In genomic region chr17:53496356-53496755, GRCh38 we compare ENCODE assay signal across 9 cellular contexts.
"Had no signal": no experiment of that assay in that cellular context is flagged by ENCODE, and none has a peak within 500 bp of the region (broad histone marks: within the 10 kb centered on the region; RNA-seq: fewer than 3 reads in every experiment).

No MANE protein-coding gene starts in this region.

- H3K36me3 Mint-ChIP-seq: IgD-negative memory B cell had no signal

- H3K27ac ChIP-seq: GM23248, HL-60, KMS-11 had no signal

- H3K4me1 Mint-ChIP-seq: IgD-negative memory B cell had no signal

- ATAC-seq: HCT116, HepG2 had no signal

- H3K4me3 ChIP-seq: GM23248 had no signal

- H3K4me2 ChIP-seq: KMS-11 had no signal

- H3K27me3 Mint-ChIP-seq: IgD-negative memory B cell had no signal

- H3K27ac Mint-ChIP-seq: H9, HFFc6, IgD-negative memory B cell had no signal

- DNase-seq: GM23248, H9, HFFc6, KBM-7 had no signal

- H3K9ac ChIP-seq: GM23248, KMS-11 had no signal

- H2AFZ ChIP-seq: GM23248 had no signal

- H3K4me3 Mint-ChIP-seq: H9, HFFc6, IgD-negative memory B cell had no signal
